Comparison of ENCODE assay signal across 8 cellular contexts in genomic region chr16:1420111-1420539, GRCh38. TPM values are rescaled to one million over a fixed set of nuclear protein-coding genes. Genes with fewer than 3 reads are reported as not detected.
DNase-seq lines count a peak whose midpoint lies in the region; ATAC-seq and TF ChIP-seq lines count a peak whose summit lies in the region.

No MANE protein-coding gene starts in this region.

- peaks cover 0 to 1% of the 10 kb centered on the region in 2 donors for H3K9me3 Mint-ChIP-seq in activated T-cell treated with anti-CD3 and anti-CD28 coated beads, Interleukin-2, amount 50 U/mL, for 72 hours

- peaks cover 4 to 6% of the 10 kb centered on the region in 2 donors for H3K4me1 ChIP-seq in breast epithelium
- peaks cover 13% of the 10 kb centered on the region for H3K4me1 ChIP-seq in muscle layer of colon (ENCODE audit: insufficient read depth, low read length)

- H3K4me1 Mint-ChIP-seq in activated T-cell treated with anti-CD3 and anti-CD28 coated beads, Interleukin-2, amount 50 U/mL, for 72 hours (ENCODE audit: low read depth) = peaks cover 40% of the 10 kb centered on the region

- no peak for TF ChIP-seq POLR2A in breast epithelium (IDR thresholded peaks at IDR 0.05)

- peaks cover 0 to 2% of the 10 kb centered on the region in 2 donors for H3K36me3 Mint-ChIP-seq in activated T-cell treated with anti-CD3 and anti-CD28 coated beads, Interleukin-2, amount 50 U/mL, for 72 hours (ENCODE audit: insufficient read depth in 2 of 2)

- no peak for TF ChIP-seq CTCF in breast epithelium (IDR thresholded peaks at IDR 0.05)

- no peaks in the 10 kb centered on the region for H3K9me3 ChIP-seq in breast epithelium
- H3K9me3 ChIP-seq in muscle layer of colon (ENCODE audit: low read length) = no peaks in the 10 kb centered on the region

- H3K9ac ChIP-seq in muscle layer of colon (ENCODE audit: low read length) = peak overlapping the region; percentile 88

- H3K36me3 ChIP-seq in breast epithelium (no peaks in the 10 kb centered on the region), muscle layer of colon (ENCODE audit: insufficient read depth, low read length) (no peaks in the 10 kb centered on the region)

- no peaks in the 10 kb centered on the region for H3K27me3 Mint-ChIP-seq in activated T-cell treated with anti-CD3 and anti-CD28 coated beads, Interleukin-2, amount 50 U/mL, for 72 hours (ENCODE audit: low read depth)

- intact Hi-C loops in breast epithelium (cut with DNase I; ENCODE audit: low total_unique reads) = no loop called here

- DNase-seq in activated T-cell treated with anti-CD3 and anti-CD28 coated beads, Interleukin-2, amount 50 U/mL, for 72 hours = peak in 1 of 2 donors; percentile 13
- no peak for DNase-seq in activated T-cell treated with anti-CD3 and anti-CD28 coated beads, Interleukin-2, amount 50 U/mL, for 48 hours
- DNase-seq in HT-29 (ENCODE audit: low spot score) (peak; percentile 18), breast epithelium (ENCODE audit: low spot score in 2 of 2) (no peak), NCI-H446 treated with DMSO at 0.1 percent for 48 hours (lab: John Stamatoyannopoulos, UW) (no peak), NCI-H524 treated with DMSO at 0.1 percent for 48 hours (lab: John Stamatoyannopoulos, UW) (no peak)

- H3K4me3 Mint-ChIP-seq in activated T-cell treated with anti-CD3 and anti-CD28 coated beads, Interleukin-2, amount 50 U/mL, for 72 hours = peak overlapping the region; percentile 91 to 93

- no peak for ATAC-seq in activated T-cell treated with anti-CD3 and anti-CD28 coated beads, Interleukin-2, amount 50 U/mL, for 72 hours (replicated peaks in 1 of 2)
- no peak for ATAC-seq in GM21360 (IDR thresholded peaks at IDR 0.05; ENCODE audit: unreplicated experiment)

- peak overlapping the region; percentile 38 for H3K27ac Mint-ChIP-seq in activated T-cell treated with anti-CD3 and anti-CD28 coated beads, Interleukin-2, amount 50 U/mL, for 72 hours

- H3K27me3 ChIP-seq in breast epithelium (no peaks in the 10 kb centered on the region), muscle layer of colon (ENCODE audit: control insufficient read depth in 1 of 2, insufficient read depth in 2 of 2, low read length in 2 of 2) (no peaks in the 10 kb centered on the region)

- H3K27ac ChIP-seq in breast epithelium (peak overlapping the region; percentile 93 to 97), muscle layer of colon (ENCODE audit: low read depth, low read length) (peak overlapping the region; percentile 98)

- peak overlapping the region; percentile 85 to 93 (median 91) for H3K4me3 ChIP-seq in breast epithelium
- peak overlapping the region; percentile 67 to 89 for H3K4me3 ChIP-seq in muscle layer of colon (ENCODE audit: low read depth in 1 of 2, low read length in 2 of 2)

RNA-seq across cellular contexts. Expression of gene UQCC4, which starts 0.4 kb away (rescaled TPM):
- total RNA-seq in activated T-cell treated with anti-CD3 and anti-CD28 coated beads, Interleukin-2, amount 50 U/mL, for 72 hours = 10 to 100 TPM; 14.5 to 17.9 TPM
- 50.9 and 58.1 TPM in 2 replicates for total RNA-seq in HT-29 (2014; rRNA removed; shearing (Covaris generic))
- 10 to 100 TPM; 10.4 to 18.7 (median 14.6) TPM for total RNA-seq in breast epithelium

RNA-seq across cellular contexts. Expression of gene UNKL, which starts 5.6 kb away (rescaled TPM):
- total RNA-seq in activated T-cell treated with anti-CD3 and anti-CD28 coated beads, Interleukin-2, amount 50 U/mL, for 72 hours = 10 to 100 TPM; 51.1 to 69.5 TPM
- total RNA-seq in HT-29 (2014; rRNA removed; shearing (Covaris generic)) = 29.1 and 32.0 TPM in 2 replicates
- 10 to 100 TPM; 18.6 to 28.5 (median 27.5) TPM for total RNA-seq in breast epithelium

RNA-seq across cellular contexts. Expression of gene PERCC1, which starts 10.8 kb away (rescaled TPM):
- total RNA-seq in activated T-cell treated with anti-CD3 and anti-CD28 coated beads, Interleukin-2, amount 50 U/mL, for 72 hours = under 1 TPM in 1 of 2 donors, not detected in 1; 0.81 TPM
- total RNA-seq in HT-29 (2014; rRNA removed; shearing (Covaris generic)) = 0.10 TPM in 1 of 2 replicates, not detected in the other
- total RNA-seq in breast epithelium = not detected

RNA-seq across cellular contexts. Expression of gene CCDC154, which starts 24.2 kb away (rescaled TPM):
- 1 to 10 TPM; 2.7 to 3.4 TPM for total RNA-seq in activated T-cell treated with anti-CD3 and anti-CD28 coated beads, Interleukin-2, amount 50 U/mL, for 72 hours
- total RNA-seq in HT-29 (2014; rRNA removed; shearing (Covaris generic)) = not detected in 2 replicates
- 1 to 10 TPM in 1 of 3 donors, under 1 TPM in 2; 0.48 to 1.2 (median 0.98) TPM for total RNA-seq in breast epithelium

RNA-seq across cellular contexts. Expression of gene CLCN7, which starts 54.7 kb away (rescaled TPM):
- 10 to 100 TPM; 53.7 to 55.1 TPM for total RNA-seq in activated T-cell treated with anti-CD3 and anti-CD28 coated beads, Interleukin-2, amount 50 U/mL, for 72 hours
- total RNA-seq in HT-29 (2014; rRNA removed; shearing (Covaris generic)) = 121 and 151 TPM in 2 replicates
- total RNA-seq in breast epithelium = 10 to 100 TPM; 52.2 to 72.3 (median 71.4) TPM
